In genomic region chr5:150644496-150644895, GRCh38 we compare ENCODE assay signal across 13 cellular contexts. TPM values are rescaled to one million over a fixed set of nuclear protein-coding genes. Genes with fewer than 3 reads are reported as not detected.
A peak's percentile ranks its signal among the peaks of the same experiment; 100 is the strongest.
DNase-seq lines count a peak whose midpoint lies in the region; ATAC-seq and TF ChIP-seq lines count a peak whose summit lies in the region.
"Had no signal": no experiment of that assay in that cellular context is flagged by ENCODE, and none has a peak within 500 bp of the region (broad histone marks: within the 10 kb centered on the region; RNA-seq: fewer than 3 reads in every experiment).

No MANE protein-coding gene starts in this region.

- DNase-seq in Caco-2 (no peak), RWPE1 (ENCODE audit: low spot score) (no peak), cardiac muscle cell (ENCODE audit: low read depth in 1 of 2, low spot score in 1 of 2) (peak in 1 of 2 donors; percentile 51), COLO668 (lab: John Stamatoyannopoulos, UW; ENCODE audit: unreplicated experiment) (no peak), ecto neural progenitor cell (ENCODE audit: low spot score) (no peak)
- DNase-seq: activated B cell treated with CpG ODN at 0.5 μM for 24 hours; activated naive CD4-positive, alpha-beta T cell treated with anti-CD3 and anti-CD28 coated beads, Interleukin-2, amount 50 U/mL, for 16 hours; MM.1S; stimulated activated naive CD4-positive, alpha-beta T cell had no signal

- no peak overlapping the region for H3K4me3 ChIP-seq in Caco-2 (ENCODE audit: low read depth, low read length)
- H3K4me3 ChIP-seq in cardiac muscle cell, result no peak overlapping the region
- peak overlapping the region; percentile 32 for H3K4me3 ChIP-seq in parathyroid adenoma (ENCODE audit: low read depth, low read length)

- peak overlapping the region; percentile 24 for H3K4me2 ChIP-seq in parathyroid adenoma (ENCODE audit: low read length)

- POLR2A ChIA-PET in Caco-2 (lab: Charles Lee), result interaction anchor here (1.1 kb wide), 1 partner anchor 56 kb away, joined by 3 read pairs; the partner anchor contains the start of gene RBM22
- POLR2A ChIA-PET in RWPE1 (lab: Yijun Ruan, JAX; ENCODE audit: low non-redundant PET), result no interaction called here

- no peak overlapping the region for H3K9ac ChIP-seq in parathyroid adenoma

- no peaks in the 10 kb centered on the region for H3K27me3 Mint-ChIP-seq in Caco-2 (ENCODE audit: insufficient read depth, unreplicated experiment)
- H3K27me3 Mint-ChIP-seq: activated B cell treated with CpG ODN at 0.5 μM for 24 hours, B cell had no signal

- H3K27me3 ChIP-seq in Caco-2 (replicated peaks; ENCODE audit: control insufficient read depth, insufficient read depth, low read length) (no peaks in the 10 kb centered on the region), cardiac muscle cell (no peaks in the 10 kb centered on the region), parathyroid adenoma (ENCODE audit: control insufficient read depth, insufficient read depth, low read length) (no peaks in the 10 kb centered on the region)

- H3K4me1 Mint-ChIP-seq in Caco-2 (ENCODE audit: low read depth, unreplicated experiment), result peaks cover 31% of the 10 kb centered on the region
- H3K4me1 Mint-ChIP-seq: activated B cell treated with CpG ODN at 0.5 μM for 24 hours, B cell had no signal

- H3K27ac Mint-ChIP-seq in Caco-2 (ENCODE audit: unreplicated experiment), result peak overlapping the region; percentile 56
- H3K27ac Mint-ChIP-seq: activated B cell treated with CpG ODN at 0.5 μM for 24 hours, B cell had no signal

- CTCF ChIA-PET in Caco-2 (lab: Charles Lee) (interaction anchor here (0.6 to 2.0 kb wide), 3 partner anchors 8 to 83 kb away, joined by 3 to 6 read pairs (median 4); no protein-coding TSS in a partner anchor), RWPE1 (lab: Yijun Ruan, JAX) (interaction anchor here (0.5 to 1.6 kb wide), 5 partner anchors 11 to 185 kb away, joined by 3 to 8 read pairs (median 4); no protein-coding TSS in a partner anchor)

- no peak overlapping the region for H3K4me3 Mint-ChIP-seq in Caco-2 (ENCODE audit: unreplicated experiment)
- H3K4me3 Mint-ChIP-seq: activated B cell treated with CpG ODN at 0.5 μM for 24 hours, B cell had no signal

- no peaks in the 10 kb centered on the region for H3K79me2 ChIP-seq in parathyroid adenoma

- ATAC-seq in GM18867 (IDR thresholded peaks at IDR 0.05; ENCODE audit: unreplicated experiment), result no peak
- no peak for ATAC-seq in HG03280 (IDR thresholded peaks at IDR 0.05; ENCODE audit: unreplicated experiment)

- H3K36me3 Mint-ChIP-seq in Caco-2 (ENCODE audit: insufficient read depth, unreplicated experiment), result peaks cover 26% of the 10 kb centered on the region

- H3K9me3 Mint-ChIP-seq in Caco-2 (ENCODE audit: unreplicated experiment), result no peaks in the 10 kb centered on the region
- H3K9me3 Mint-ChIP-seq: activated B cell treated with CpG ODN at 0.5 μM for 24 hours had no signal

- H3K27ac ChIP-seq in RWPE1 (peak overlapping the region; percentile 63), cardiac muscle cell (peak overlapping the region; percentile 9), parathyroid adenoma (peak overlapping the region; percentile 62)

- no TSS peak for BruUV-seq in Caco-2 (replicated peaks; lab: Mats Ljungman, UMichigan)

- H3K4me1 ChIP-seq in Caco-2 (peaks cover 49% of the 10 kb centered on the region), cardiac muscle cell (ENCODE audit: low read depth) (peaks cover 31% of the 10 kb centered on the region), parathyroid adenoma (peaks cover 57% of the 10 kb centered on the region)

- TF ChIP-seq CTCF in Caco-2 (IDR thresholded peaks at IDR 0.05; ENCODE audit: insufficient read depth in 1 of 2, low read depth in 1 of 2, low read length in 1 of 2, severe bottlenecking in 1 of 2, unreplicated experiment in 1 of 2) (no peak), RWPE1 (conservative IDR thresholded peaks at IDR 0.05; ENCODE audit: low read depth) (no peak), cardiac muscle cell (IDR thresholded peaks at IDR 0.05; ENCODE audit: low read depth, low read length) (no peak), parathyroid adenoma (IDR thresholded peaks at IDR 0.05) (no peak)

- H3K36me3 ChIP-seq in Caco-2 (ENCODE audit: control insufficient read depth, insufficient read depth, low read length) (no peaks in the 10 kb centered on the region), cardiac muscle cell (no peaks in the 10 kb centered on the region), parathyroid adenoma (ENCODE audit: control insufficient read depth, insufficient read depth, low read length) (no peaks in the 10 kb centered on the region)

- H2AFZ ChIP-seq in parathyroid adenoma, result peak overlapping the region; percentile 40

- intact Hi-C loops in Caco-2 (cut with micrococcal nuclease; ENCODE audit: unreplicated experiment), result loop anchor here (5.0 kb wide), 2 partner anchors 172 to 187 kb away; no protein-coding TSS in a partner anchor

- no peaks in the 10 kb centered on the region for H3K9me3 ChIP-seq in Caco-2
- H3K9me3 ChIP-seq in cardiac muscle cell (ENCODE audit: low read depth), result no peaks in the 10 kb centered on the region
- no peaks in the 10 kb centered on the region for H3K9me3 ChIP-seq in parathyroid adenoma (ENCODE audit: control insufficient read depth, low read length)

RNA-seq across cellular contexts. Expression of gene SYNPO, which starts 4.0 kb away (rescaled TPM):
- total RNA-seq in Caco-2 (2022) (22.4 and 25.1 TPM in 2 replicates), cardiac muscle cell (2.7 and 4.4 TPM in 2 replicates)
- 0.94 and 1.1 TPM in 2 replicates for polyA plus RNA-seq in cardiac muscle cell

RNA-seq across cellular contexts. Expression of gene MYOZ3, which starts 16.6 kb away (rescaled TPM):
- total RNA-seq in Caco-2 (2022) (not detected in 2 replicates), cardiac muscle cell (2.1 and 6.8 TPM in 2 replicates)
- 10.7 and 13.8 TPM in 2 replicates for polyA plus RNA-seq in cardiac muscle cell
- total RNA-seq: B cell had no signal

RNA-seq across cellular contexts. Expression of gene RBM22, which starts 56.4 kb away (rescaled TPM):
- 55.3 TPM in 2 replicates for total RNA-seq in Caco-2 (2022)
- 33.2 and 39.0 TPM in 2 replicates for total RNA-seq in cardiac muscle cell
- 33.0 and 47.1 TPM in 2 replicates for polyA plus RNA-seq in cardiac muscle cell

Comparison
In these comparisons a context has a peak if more than half of its experiments do, and no peak if none do; other contexts are left out.
1. H3K27ac ChIP-seq: peak in every context shown above with its lines; median percentile 63 in RWPE1; 62 in parathyroid adenoma; 9 in cardiac muscle cell.